In the genomic region with DNA sequence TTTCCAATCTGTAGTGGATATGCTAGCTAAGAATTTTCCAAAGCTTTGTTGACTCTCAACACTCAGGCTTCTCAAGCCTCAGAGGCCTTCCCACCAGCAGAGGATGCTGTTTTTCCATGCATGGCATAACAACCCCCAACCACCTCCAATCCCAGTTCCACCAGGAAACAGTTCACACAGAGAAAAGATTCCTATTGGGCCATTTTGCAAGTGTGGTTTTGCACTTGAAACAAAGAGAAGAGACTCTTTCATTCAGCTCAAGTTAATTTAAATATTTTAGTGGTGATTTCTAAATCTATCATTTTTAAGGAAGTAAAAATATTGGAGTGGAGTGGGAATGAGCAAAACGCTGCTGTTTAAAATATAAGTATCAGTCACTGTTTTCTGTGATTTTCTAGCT, we compare ENCODE assay signal across 8 cellular contexts.
DNase-seq lines count a peak whose midpoint lies in the region; ATAC-seq and TF ChIP-seq lines count a peak whose summit lies in the region.

No MANE protein-coding gene starts in this region.

- H3K4me3 Mint-ChIP-seq in activated CD8-positive, alpha-beta memory T cell treated with anti-CD3 and anti-CD28 coated beads, Interleukin-2, amount 10 ng/mL, durations not matched to agents 7 days and 5 days = no peak overlapping the region

- no peak overlapping the region for H3K9ac ChIP-seq in PC-3 (ENCODE audit: low read length)

- H3K4me1 Mint-ChIP-seq in activated CD8-positive, alpha-beta memory T cell treated with anti-CD3 and anti-CD28 coated beads, Interleukin-2, amount 10 ng/mL, durations not matched to agents 7 days and 5 days = no peaks in the 10 kb centered on the region

- H3K36me3 Mint-ChIP-seq in activated CD8-positive, alpha-beta memory T cell treated with anti-CD3 and anti-CD28 coated beads, Interleukin-2, amount 10 ng/mL, durations not matched to agents 7 days and 5 days = no peaks in the 10 kb centered on the region

- no peaks in the 10 kb centered on the region for H3F3A ChIP-seq in PC-3 (ENCODE audit: low read length, unreplicated experiment)

- BruUV-seq in PC-3 (replicated peaks; lab: Mats Ljungman, UMichigan) = no TSS peak

- H3K4me3 ChIP-seq in PC-3 (ENCODE audit: low read length) (no peak overlapping the region), epithelial cell of proximal tubule (ENCODE audit: low read depth, low read length) (no peak overlapping the region)

- H4K20me1 ChIP-seq in PC-3 (ENCODE audit: low read length) = no peaks in the 10 kb centered on the region

- 0 out of 2 replicates have a peak overlapping the region, but pooled peaks have one; percentile 21 for H2AFZ ChIP-seq in PC-3 (ENCODE audit: low read length)

- no peaks in the 10 kb centered on the region for H3K4me1 ChIP-seq in PC-3 (ENCODE audit: insufficient read depth, low read length)

- no peaks in the 10 kb centered on the region for H3K9me3 ChIP-seq in PC-3 (ENCODE audit: low read length)

- no peak overlapping the region for H3K27ac ChIP-seq in PC-3 (ENCODE audit: low read length)

- H3K27me3 ChIP-seq in PC-3 (ENCODE audit: low read length) = peaks cover 13% of the 10 kb centered on the region

- no peaks in the 10 kb centered on the region for H3K79me2 ChIP-seq in PC-3 (ENCODE audit: low read length)

- DNase-seq in Ammon's horn (ENCODE audit: low spot score) (peak; percentile 77), HuH-7.5 (ENCODE audit: low spot score) (peak; percentile 47), PC-3 (peak; percentile 85), epithelial cell of proximal tubule (ENCODE audit: low read depth) (peak; percentile 41), myocyte (ENCODE audit: low read depth) (peak; percentile 92), NCI-H187 treated with DMSO at 0.1 percent for 48 hours (lab: John Stamatoyannopoulos, UW) (no peak)
- no peak for DNase-seq in activated CD8-positive, alpha-beta memory T cell treated with anti-CD3 and anti-CD28 coated beads, Interleukin-2, amount 50 U/mL, for 48 hours
- DNase-seq in activated CD8-positive, alpha-beta memory T cell treated with anti-CD3 and anti-CD28 coated beads, Interleukin-2, amount 10 ng/mL, durations not matched to agents 7 days and 5 days = no peak

- no peak overlapping the region for H3K4me2 ChIP-seq in PC-3 (ENCODE audit: low read length)

- H3K9me2 ChIP-seq in PC-3 (replicated peaks; ENCODE audit: low read length) = no peaks in the 10 kb centered on the region

- no peaks in the 10 kb centered on the region for H3K9me3 Mint-ChIP-seq in activated CD8-positive, alpha-beta memory T cell treated with anti-CD3 and anti-CD28 coated beads, Interleukin-2, amount 10 ng/mL, durations not matched to agents 7 days and 5 days (ENCODE audit: low read depth)

- POLR2A ChIA-PET in PC-3 (lab: Charles Lee; ENCODE audit: unreplicated experiment) = no interaction called here

- CTCF ChIA-PET in PC-3 (lab: Charles Lee) = interaction anchor here (0.6 to 3.1 kb wide), 12 partner anchors 8 to 876 kb away, joined by 3 to 32 read pairs (median 4); a partner anchor contains a TSS
- CTCF ChIA-PET in activated CD8-positive, alpha-beta memory T cell treated with anti-CD3 and anti-CD28 coated beads, Interleukin-2, amount 10 ng/mL, durations not matched to agents 7 days and 5 days (lab: Charles Lee) = interaction anchor here (1.0 kb wide), 1 partner anchor 106 kb away, joined by 6 read pairs; a partner anchor contains a TSS

- no peaks in the 10 kb centered on the region for H3K36me3 ChIP-seq in PC-3 (ENCODE audit: low read depth, low read length)

- no peak overlapping the region for H3K27ac Mint-ChIP-seq in activated CD8-positive, alpha-beta memory T cell treated with anti-CD3 and anti-CD28 coated beads, Interleukin-2, amount 10 ng/mL, durations not matched to agents 7 days and 5 days

- peak; percentile 100 for ATAC-seq in PC-3
- no peak for ATAC-seq in activated CD8-positive, alpha-beta memory T cell treated with anti-CD3 and anti-CD28 coated beads, Interleukin-2, amount 10 ng/mL, durations not matched to agents 7 days and 5 days

- H3K27me3 Mint-ChIP-seq in activated CD8-positive, alpha-beta memory T cell treated with anti-CD3 and anti-CD28 coated beads, Interleukin-2, amount 10 ng/mL, durations not matched to agents 7 days and 5 days = peaks cover 8% of the 10 kb centered on the region

- TF ChIP-seq CTCF in PC-3 (conservative IDR thresholded peaks at IDR 0.05; ENCODE audit: low read depth, low read length) (peak; percentile 96), epithelial cell of proximal tubule (conservative IDR thresholded peaks at IDR 0.05; ENCODE audit: low read depth, low read length) (peak; percentile 100)

- intact Hi-C loops in PC-3 (cut with micrococcal nuclease) = loop anchor here (1.0 to 10.0 kb wide), 4 partner anchors 106 to 1400 kb away; no protein-coding TSS in a partner anchor

Comparison
In these comparisons a context has a peak if more than half of its experiments do, and no peak if none do; other contexts are left out.
1. DNase-seq: peak in Ammon's horn (single experiment), HuH-7.5 (single experiment), PC-3 (single experiment), epithelial cell of proximal tubule (single experiment) and myocyte (single experiment); none in activated CD8-positive, alpha-beta memory T cell treated with anti-CD3 and anti-CD28 coated beads, Interleukin-2, amount 50 U/mL, for 48 hours (single experiment), activated CD8-positive, alpha-beta memory T cell treated with anti-CD3 and anti-CD28 coated beads, Interleukin-2, amount 10 ng/mL, durations not matched to agents 7 days and 5 days (single experiment) and NCI-H187 treated with DMSO at 0.1 percent for 48 hours (single experiment).